21 cellular contexts compared by ENCODE assay signal in the genomic region with DNA sequence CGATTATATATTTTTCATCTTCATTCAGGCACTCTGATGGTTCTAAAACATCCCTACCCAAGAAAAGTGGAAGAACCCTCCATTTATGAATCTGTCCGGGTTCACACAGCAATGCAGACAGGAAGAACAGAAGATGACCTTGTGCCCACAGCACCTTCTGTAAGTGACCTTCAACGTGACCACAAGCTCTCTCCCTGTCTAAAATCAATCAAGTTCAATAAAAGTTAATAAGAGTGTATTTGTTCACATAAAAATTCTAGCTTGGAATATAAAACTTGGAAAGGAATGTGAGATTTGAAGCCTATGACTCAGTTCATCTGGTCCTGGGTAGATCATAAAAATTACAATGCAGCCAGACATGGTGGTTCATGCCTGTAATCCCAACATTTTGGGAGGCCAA. TPM values are rescaled to one million over a fixed set of nuclear protein-coding genes. Genes with fewer than 3 reads are reported as not detected.
"Had no signal": no experiment of that assay in that cellular context is flagged by ENCODE, and none has a peak within 500 bp of the region (broad histone marks: within the 10 kb centered on the region; RNA-seq: fewer than 3 reads in every experiment).

No MANE protein-coding gene starts in this region.

- H3K9me3 ChIP-seq: gastrocnemius medialis, left lung, prostate gland, right atrium auricular region, suprapubic skin, transverse colon, uterus had no signal

- DNase-seq: activated CD4-positive, CD25-positive, alpha-beta regulatory T cell treated with anti-CD3 and anti-CD28 coated beads, Interleukin-2, amount 50 U/mL, for 72 hours; activated CD8-positive, alpha-beta T cell treated with anti-CD3 and anti-CD28 coated beads for 36 hours; activated naive CD4-positive, alpha-beta T cell treated with anti-CD3 and anti-CD28 coated beads, Interleukin-2, amount 10 ng/mL, durations not matched to agents 7 days and 5 days; effector CD4-positive, alpha-beta T cell; gastrocnemius medialis; head of caudate nucleus; left lung; stimulated activated CD4-positive, alpha-beta T cell treated with anti-CD3 and anti-CD28 coated beads, Interleukin-12 subunit alpha, Interleukin-12 subunit beta, amount 100 ng/mL, for 4 hours; stimulated activated CD4-positive, alpha-beta T cell treated with anti-CD3 and anti-CD28 coated beads, Interleukin-1b, Interleukin-23, amount 100 ng/mL, for 48 hours; stimulated activated CD8-positive, alpha-beta memory T cell treated with anti-CD3 and anti-CD28 coated beads, Interleukin-4, amount 100 ng/mL, for 48 hours; stimulated activated naive CD8-positive, alpha-beta T cell treated with anti-CD3 and anti-CD28 coated beads, Interleukin-15, Interleukin-2, amounts not matched to agents 100 U/mL and 50 U/mL, for 24 hours; T-cell; transverse colon; uterus had no signal

- H3K36me3 ChIP-seq: gastrocnemius medialis, left lung, prostate gland, right atrium auricular region, suprapubic skin, transverse colon, uterus had no signal

- H3K27ac Mint-ChIP-seq: activated naive CD4-positive, alpha-beta T cell treated with anti-CD3 and anti-CD28 coated beads, Interleukin-2, amount 10 ng/mL, durations not matched to agents 7 days and 5 days; T-cell had no signal

- H3K4me1 ChIP-seq: gastrocnemius medialis, prostate gland, right atrium auricular region, suprapubic skin, transverse colon, uterus had no signal

- H3K27ac ChIP-seq: gastrocnemius medialis, left lung, prostate gland, right atrium auricular region, suprapubic skin, transverse colon, uterus had no signal

- H3K4me3 Mint-ChIP-seq: activated CD8-positive, alpha-beta T cell treated with anti-CD3 and anti-CD28 coated beads for 36 hours; activated naive CD4-positive, alpha-beta T cell treated with anti-CD3 and anti-CD28 coated beads, Interleukin-2, amount 10 ng/mL, durations not matched to agents 7 days and 5 days; T-cell had no signal

- H3K4me3 ChIP-seq: gastrocnemius medialis, left lung, prostate gland, right atrium auricular region, suprapubic skin, transverse colon, uterus had no signal

- H3K27me3 ChIP-seq: gastrocnemius medialis, left lung, right atrium auricular region, suprapubic skin, transverse colon, uterus had no signal

- FAIRE-seq: bronchial epithelial cell had no signal

- H3K27me3 Mint-ChIP-seq: activated CD8-positive, alpha-beta T cell treated with anti-CD3 and anti-CD28 coated beads for 36 hours; activated naive CD4-positive, alpha-beta T cell treated with anti-CD3 and anti-CD28 coated beads, Interleukin-2, amount 10 ng/mL, durations not matched to agents 7 days and 5 days; T-cell had no signal

- H3K9me3 Mint-ChIP-seq: activated CD8-positive, alpha-beta T cell treated with anti-CD3 and anti-CD28 coated beads for 36 hours; activated naive CD4-positive, alpha-beta T cell treated with anti-CD3 and anti-CD28 coated beads, Interleukin-2, amount 10 ng/mL, durations not matched to agents 7 days and 5 days; T-cell had no signal

RNA-seq across cellular contexts. Expression of gene DAPP1, which starts 36.6 kb away (rescaled TPM):
- total RNA-seq: lung microvascular endothelial cell, osteocyte had no signal
- polyA plus RNA-seq: neural cell had no signal
